12 cellular contexts compared by ENCODE assay signal in genomic region chr2:25794544-25795276, GRCh38.
DNase-seq lines count a peak whose midpoint lies in the region; ATAC-seq and TF ChIP-seq lines count a peak whose summit lies in the region.
"Had no signal": no experiment of that assay in that cellular context is flagged by ENCODE, and none has a peak within 500 bp of the region (broad histone marks: within the 10 kb centered on the region; RNA-seq: fewer than 3 reads in every experiment).

No MANE protein-coding gene starts in this region.

- peaks cover 9% of the 10 kb centered on the region for H3K36me3 ChIP-seq in A673 (ENCODE audit: insufficient read depth, low read length, poor library complexity, severe bottlenecking)
- H3K36me3 ChIP-seq in mesendoderm (ENCODE audit: control insufficient read depth, insufficient read depth, low read length): peaks cover 3% of the 10 kb centered on the region
- H3K36me3 ChIP-seq: thyroid gland had no signal

- POLR2A ChIA-PET in A673 (lab: Charles Lee; ENCODE audit: low non-redundant PET): no interaction called here

- TSS peak; percentile 2 for BruUV-seq in A673 (replicated peaks; lab: Mats Ljungman, UMichigan)

- H3K9me3 ChIP-seq in A673 (ENCODE audit: low read depth, low read length, poor library complexity, severe bottlenecking): no peaks in the 10 kb centered on the region
- H3K9me3 ChIP-seq: thyroid gland had no signal

- H3K4me2 ChIP-seq in mesendoderm (ENCODE audit: low read length): no peak overlapping the region
- H3K4me2 ChIP-seq: smooth muscle cell had no signal

- peak overlapping the region; percentile 80 for H3K27ac Mint-ChIP-seq in activated T-helper 17 cell treated with anti-CD3 and anti-CD28 coated beads, Interleukin-2, amount 50 U/mL, for 72 hours

- H3K4ac ChIP-seq in mesendoderm (ENCODE audit: low read depth, low read length): no peak overlapping the region

- DNase-seq in A673 (ENCODE audit: low spot score) (no peak), mucosa of gallbladder (ENCODE audit: low spot score) (no peak), mesendoderm (no peak), ecto neural progenitor cell (ENCODE audit: low spot score) (no peak)
- DNase-seq: GM23248, thyroid gland had no signal

- H2BK5ac ChIP-seq in mesendoderm (ENCODE audit: low read length): no peak overlapping the region

- no peak overlapping the region for H3K9ac ChIP-seq in mesendoderm (ENCODE audit: low read length)
- H3K9ac ChIP-seq: GM23248 had no signal

- H4K8ac ChIP-seq in mesendoderm (ENCODE audit: low read depth, low read length): no peak overlapping the region

- no peak overlapping the region for H2BK15ac ChIP-seq in mesendoderm (replicated peaks; ENCODE audit: low read depth)

- H3K79me2 ChIP-seq in mesendoderm (ENCODE audit: control insufficient read depth, insufficient read depth, low read length): no peaks in the 10 kb centered on the region

- peak overlapping the region; percentile 65 for H3K4me3 Mint-ChIP-seq in activated T-helper 17 cell treated with anti-CD3 and anti-CD28 coated beads, Interleukin-2, amount 50 U/mL, for 72 hours

- H3K36me3 Mint-ChIP-seq in activated T-helper 17 cell treated with anti-CD3 and anti-CD28 coated beads, Interleukin-2, amount 50 U/mL, for 72 hours (ENCODE audit: low read depth): peaks cover 51% of the 10 kb centered on the region

- no peak overlapping the region for H2AK5ac ChIP-seq in mesendoderm (ENCODE audit: low read length)

- ATAC-seq in GM18517 (IDR thresholded peaks at IDR 0.05; ENCODE audit: unreplicated experiment): peak; percentile 63
- peak; percentile 58 for ATAC-seq in HG03280 (IDR thresholded peaks at IDR 0.05; ENCODE audit: unreplicated experiment)
- peak; percentile 62 for ATAC-seq in activated T-helper 17 cell treated with anti-CD3 and anti-CD28 coated beads, Interleukin-2, amount 50 U/mL, for 72 hours (replicated peaks)
- ATAC-seq in HG03469 (IDR thresholded peaks at IDR 0.05; ENCODE audit: unreplicated experiment): no peak

- no peak overlapping the region for H3K23ac ChIP-seq in mesendoderm (ENCODE audit: low read length)

- CTCF ChIA-PET in A673 (lab: Charles Lee): no interaction called here

- peaks cover 60% of the 10 kb centered on the region for H3K4me1 Mint-ChIP-seq in activated T-helper 17 cell treated with anti-CD3 and anti-CD28 coated beads, Interleukin-2, amount 50 U/mL, for 72 hours

- H3K27ac ChIP-seq in A673 (ENCODE audit: low read depth, low read length, poor library complexity, severe bottlenecking) (no peak overlapping the region), mesendoderm (ENCODE audit: low read depth, low read length) (no peak overlapping the region)
- H3K27ac ChIP-seq: epithelial cell of prostate, GM23248, thyroid gland had no signal

- H3K9me3 Mint-ChIP-seq in activated T-helper 17 cell treated with anti-CD3 and anti-CD28 coated beads, Interleukin-2, amount 50 U/mL, for 72 hours: no peaks in the 10 kb centered on the region

- H3K18ac ChIP-seq in mesendoderm (ENCODE audit: low read length): no peak overlapping the region

- no CpG with 5 or more reads among the region's 4 CpGs for WGBS in mesendoderm (ENCODE audit: extremely low coverage, insufficient coverage, low lambda C conversion rate)

- no peak overlapping the region for H2BK120ac ChIP-seq in mesendoderm (ENCODE audit: low read depth, low read length)

- H3K27me3 Mint-ChIP-seq in activated T-helper 17 cell treated with anti-CD3 and anti-CD28 coated beads, Interleukin-2, amount 50 U/mL, for 72 hours: no peaks in the 10 kb centered on the region

- intact Hi-C loops in A673 (cut with micrococcal nuclease; ENCODE audit: unreplicated experiment): no loop called here

- no peaks in the 10 kb centered on the region for H3K27me3 ChIP-seq in A673 (replicated peaks; ENCODE audit: insufficient read depth, low read depth, low read length, poor library complexity)
- H3K27me3 ChIP-seq in mesendoderm (ENCODE audit: insufficient read depth, low read length, poor library complexity): no peaks in the 10 kb centered on the region
- H3K27me3 ChIP-seq: thyroid gland had no signal

- H3K4me1 ChIP-seq in A673 (ENCODE audit: insufficient read depth, low read length, poor library complexity, severe bottlenecking) (no peaks in the 10 kb centered on the region), mesendoderm (ENCODE audit: control insufficient read depth, low read depth, low read length) (no peaks in the 10 kb centered on the region)
- H3K4me1 ChIP-seq: thyroid gland had no signal

- no peak for TF ChIP-seq CTCF in A673 (conservative IDR thresholded peaks at IDR 0.05; ENCODE audit: low read depth, low read length)

- H3K4me3 ChIP-seq in A673 (ENCODE audit: low read depth, low read length, poor library complexity, severe bottlenecking) (no peak overlapping the region), mesendoderm (ENCODE audit: low read length) (no peak overlapping the region)
- H3K4me3 ChIP-seq: GM23248, smooth muscle cell, thyroid gland had no signal

- H3K79me1 ChIP-seq in mesendoderm (ENCODE audit: low read length): peaks cover 2% of the 10 kb centered on the region

- H4K5ac ChIP-seq in mesendoderm (ENCODE audit: low read length): no peak overlapping the region

- H3K56ac ChIP-seq in mesendoderm (ENCODE audit: low read length): no peak overlapping the region
